In genomic region chr2:101873543-101873942, GRCh38 we compare ENCODE assay signal across 12 cellular contexts.
DNase-seq lines count a peak whose midpoint lies in the region; ATAC-seq and TF ChIP-seq lines count a peak whose summit lies in the region.
"Had no signal": no experiment of that assay in that cellular context is flagged by ENCODE, and none has a peak within 500 bp of the region (broad histone marks: within the 10 kb centered on the region; RNA-seq: fewer than 3 reads in every experiment).

No MANE protein-coding gene starts in this region.

- TF ChIP-seq POLR2A in lower leg skin (IDR thresholded peaks at IDR 0.05), result no peak

- TF ChIP-seq CTCF in GM20000 (IDR thresholded peaks at IDR 0.05; ENCODE audit: extremely low read depth, missing control alignments), result no peak
- no peak for TF ChIP-seq CTCF in lower leg skin (IDR thresholded peaks at IDR 0.05)

- no peak overlapping the region for H3K4me3 Mint-ChIP-seq in T-helper 17 cell
- H3K4me3 Mint-ChIP-seq: activated B cell treated with CpG ODN at 0.5 μM for 24 hours; stimulated activated naive CD8-positive, alpha-beta T cell treated with anti-CD3 and anti-CD28 coated beads, Interleukin-15, Interleukin-2, amounts not matched to agents 100 ng/mL and 50 ng/mL, for 24 hours had no signal

- 94 to 95% methylated on average over 3 of the region's 3 CpGs for WGBS in lower leg skin, 2 donors

- H3K9me3 ChIP-seq in T-helper 17 cell (ENCODE audit: control insufficient read depth, low read length, poor library complexity, severe bottlenecking), result no peaks in the 10 kb centered on the region

- intact Hi-C loops in lower leg skin (cut with DNase I; ENCODE audit: low total_unique reads), result loop anchor here (10.0 kb wide), 2 partner anchors 301 to 371 kb away; no protein-coding TSS in a partner anchor

- ATAC-seq in T-helper 17 cell (no peak), GM19395 (IDR thresholded peaks at IDR 0.05; ENCODE audit: unreplicated experiment) (no peak), HG02798 (IDR thresholded peaks at IDR 0.05; ENCODE audit: poor library complexity, unreplicated experiment) (no peak)

- no peaks in the 10 kb centered on the region for H3K27me3 Mint-ChIP-seq in T-helper 17 cell
- H3K27me3 Mint-ChIP-seq: activated B cell treated with CpG ODN at 0.5 μM for 24 hours; stimulated activated naive CD8-positive, alpha-beta T cell treated with anti-CD3 and anti-CD28 coated beads, Interleukin-15, Interleukin-2, amounts not matched to agents 100 ng/mL and 50 ng/mL, for 24 hours had no signal

- H3K4me3 ChIP-seq in lower leg skin (ENCODE audit: low read depth, poor library complexity, severe bottlenecking), result no peak overlapping the region

- in situ Hi-C loops in Caki2 (cut with HindIII; ENCODE audit: low pct_unique_long_range_greater_than_20kb, low sequenced_read_pairs), result no loop called here

- DNase-seq in Caki2 (ENCODE audit: low read depth) (peak; percentile 31), GM20000 (ENCODE audit: low spot score) (peak; percentile 13), T-helper 17 cell (no peak), left kidney (ENCODE audit: low read depth, low spot score) (peak; percentile 25), HK-2 (ENCODE audit: unreplicated experiment) (no peak), lower leg skin (ENCODE audit: low spot score in 2 of 2) (no peak)
- DNase-seq: activated B cell treated with CpG ODN at 0.5 μM for 24 hours; activated naive CD4-positive, alpha-beta T cell treated with anti-CD3 and anti-CD28 coated beads, Interleukin-2, amount 50 U/mL, for 16 hours; NCI-H446 treated with DMSO at 0.1 percent for 48 hours had no signal

- peaks cover 10% of the 10 kb centered on the region for H3K4me1 Mint-ChIP-seq in T-helper 17 cell
- H3K4me1 Mint-ChIP-seq: activated B cell treated with CpG ODN at 0.5 μM for 24 hours had no signal

- H3K27ac Mint-ChIP-seq in T-helper 17 cell, result peak overlapping the region; percentile 53
- H3K27ac Mint-ChIP-seq: activated B cell treated with CpG ODN at 0.5 μM for 24 hours; stimulated activated naive CD8-positive, alpha-beta T cell treated with anti-CD3 and anti-CD28 coated beads, Interleukin-15, Interleukin-2, amounts not matched to agents 100 ng/mL and 50 ng/mL, for 24 hours had no signal

- peaks cover 20% of the 10 kb centered on the region for H3K36me3 Mint-ChIP-seq in T-helper 17 cell (ENCODE audit: low read depth)

Comparison
In these comparisons a context has a peak if more than half of its experiments do, and no peak if none do; other contexts are left out.
1. DNase-seq: peak in Caki2 (single experiment), GM20000 (single experiment) and left kidney (single experiment); none in T-helper 17 cell (0 of 3), HK-2 (single experiment) and lower leg skin (0 of 2).